ENCODE assay signal across 16 cellular contexts in genomic region chr3:43906847-43907507, GRCh38.
A peak's percentile ranks its signal among the peaks of the same experiment; 100 is the strongest.
DNase-seq lines count a peak whose midpoint lies in the region; ATAC-seq, FAIRE-seq and TF ChIP-seq lines count a peak whose summit lies in the region.
"Had no signal": no experiment of that assay in that cellular context is flagged by ENCODE, and none has a peak within 500 bp of the region (broad histone marks: within the 10 kb centered on the region; RNA-seq: fewer than 3 reads in every experiment).

No MANE protein-coding gene starts in this region.

- no peak for TF ChIP-seq CTCF in GM12878 (IDR thresholded peaks at IDR 0.05 in 2 of 3, conservative IDR thresholded peaks at IDR 0.05 in 1 of 3; ENCODE audit: control insufficient read depth in 2 of 3, extremely low read depth in 1 of 3, insufficient read depth in 1 of 3, low read depth in 3 of 3, low read length in 3 of 3)
- no peak for TF ChIP-seq CTCF in MCF 10A (IDR thresholded peaks at IDR 0.05; ENCODE audit: unreplicated experiment)
- TF ChIP-seq CTCF in nephron progenitor cell (IDR thresholded peaks at IDR 0.05) = no peak

- H3K27me3 Mint-ChIP-seq in MCF 10A (ENCODE audit: insufficient read depth, unreplicated experiment) (no peaks in the 10 kb centered on the region), nephron progenitor cell (ENCODE audit: low read depth, poor library complexity) (peaks cover 8% of the 10 kb centered on the region)

- WGBS in GM12878 (ENCODE audit: insufficient coverage, insufficient replicate concordance, low lambda C conversion rate, missing lambda C conversion rate) = 33% methylated on average over 8 of the region's 8 CpGs

- SMC1A ChIA-PET in GM12878 (lab: Charles Lee; ENCODE audit: uncharacterized antibody, unreplicated experiment) = interaction anchor here (0.8 to 2.8 kb wide), 9 partner anchors 11 to 292 kb away, joined by 3 to 10 read pairs (median 4); no protein-coding TSS in a partner anchor

- CTCF ChIA-PET in GM12878 (lab: Yijun Ruan, JAX) = interaction anchor here (0.6 to 1.8 kb wide), 5 partner anchors 16 to 54 kb away, joined by 3 to 6 read pairs (median 3); no protein-coding TSS in a partner anchor
- CTCF ChIA-PET in MCF 10A (lab: Yijun Ruan, JAX) = no interaction called here

- no peaks in the 10 kb centered on the region for H3K9me3 ChIP-seq in GM12878 (replicated peaks; ENCODE audit: control insufficient read depth, insufficient read depth, low read length)

- H3K4me2 ChIP-seq in GM12878 (ENCODE audit: control insufficient read depth, insufficient read depth) = peak overlapping the region; percentile 40; the same call in 1 of the 2 replicates

- H3K79me2 ChIP-seq in GM12878 (ENCODE audit: control insufficient read depth, insufficient read depth, low read length) = no peaks in the 10 kb centered on the region
- H3K79me2 ChIP-seq: parathyroid adenoma had no signal

- H3K27ac Mint-ChIP-seq in MCF 10A (ENCODE audit: low read depth, unreplicated experiment) (no peak overlapping the region), nephron progenitor cell (no peak overlapping the region)
- H3K27ac Mint-ChIP-seq: activated naive CD8-positive, alpha-beta T cell had no signal

- no peaks in the 10 kb centered on the region; the same call in 1 of the 2 replicates for H4K20me1 ChIP-seq in GM12878 (ENCODE audit: control insufficient read depth, insufficient read depth)

- TF ChIP-seq EP300 in GM12878 (IDR thresholded peaks at IDR 0.05; ENCODE audit: borderline replicate concordance in 1 of 2, control insufficient read depth in 1 of 2, low read depth in 2 of 2, low read length in 2 of 2) = no peak

- RAD21 ChIA-PET in GM12878 (lab: Charles Lee; ENCODE audit: unreplicated experiment) = interaction anchor here (0.6 to 1.9 kb wide), 5 partner anchors 13 to 114 kb away, joined by 3 to 4 read pairs (median 4); no protein-coding TSS in a partner anchor

- no peak overlapping the region for H3K9ac ChIP-seq in GM12878 (ENCODE audit: control insufficient read depth, insufficient read depth, low read length)
- H3K9ac ChIP-seq: parathyroid adenoma had no signal

- no peak overlapping the region for H2AFZ ChIP-seq in GM12878 (ENCODE audit: control insufficient read depth, low read depth, low read length)
- H2AFZ ChIP-seq: parathyroid adenoma had no signal

- H3K4me1 Mint-ChIP-seq in MCF 10A (ENCODE audit: insufficient read depth, unreplicated experiment) (no peaks in the 10 kb centered on the region), nephron progenitor cell (no peaks in the 10 kb centered on the region)
- H3K4me1 Mint-ChIP-seq: CD4-positive, CD25-positive, alpha-beta regulatory T cell had no signal

- no peaks in the 10 kb centered on the region for H3K9me3 Mint-ChIP-seq in MCF 10A (ENCODE audit: unreplicated experiment)
- H3K9me3 Mint-ChIP-seq in nephron progenitor cell = no peaks in the 10 kb centered on the region

- TF ChIP-seq POLR2A in GM12878 (IDR thresholded peaks at IDR 0.05; ENCODE audit: low read depth, low read length) = no peak

- peak; percentile 35 for FAIRE-seq in GM12878 (lab: Jason Lieb, UNC)

- intact Hi-C loops in GM12878 (cut with micrococcal nuclease; ENCODE audit: unreplicated experiment) (no loop called here), MCF 10A (cut with micrococcal nuclease) (no loop called here)

- POLR2A ChIA-PET in GM12878 (lab: Charles Lee) = no interaction called here
- POLR2A ChIA-PET in MCF 10A (lab: Yijun Ruan, JAX) = no interaction called here

- H3K36me3 ChIP-seq in GM12878 (ENCODE audit: control insufficient read depth in 2 of 2, insufficient read depth in 2 of 2, low read length in 1 of 2) = no peaks in the 10 kb centered on the region

- H3K27me3 ChIP-seq in GM12878 (replicated peaks in 1 of 2; ENCODE audit: control insufficient read depth in 2 of 2, insufficient read depth in 2 of 2, low read length in 1 of 2) = no peaks in the 10 kb centered on the region

- peak; percentile 8 for ATAC-seq in GM18517 (IDR thresholded peaks at IDR 0.05; ENCODE audit: unreplicated experiment)
- peak; percentile 34 for ATAC-seq in GM21390 (IDR thresholded peaks at IDR 0.05; ENCODE audit: unreplicated experiment)
- ATAC-seq in HG03064 (IDR thresholded peaks at IDR 0.05; ENCODE audit: low read depth, unreplicated experiment) = peak; percentile 27
- ATAC-seq in GM12878 = peak; percentile 60
- ATAC-seq in SK-N-SH treated with all-trans-retinoic acid at 6 μM for 48 hours = no peak
- ATAC-seq: Panc1 had no signal

- TF ChIP-seq RAD21 in GM12878 (IDR thresholded peaks at IDR 0.05; ENCODE audit: insufficient read depth, low read depth, low read length) = no peak

- DNase-seq in GM12878 (ENCODE audit: low read depth, low spot score) = no peak
- DNase-seq in MCF 10A (ENCODE audit: unreplicated experiment) = no peak
- DNase-seq in ureter (ENCODE audit: low spot score) = no peak
- no peak for DNase-seq in nephron progenitor cell
- DNase-seq: activated CD8-positive, alpha-beta memory T cell treated with anti-CD3 and anti-CD28 coated beads for 24 hours; CD4-positive, CD25-positive, alpha-beta regulatory T cell; mesenchymal stem cell; stimulated activated naive CD4-positive, alpha-beta T cell; T-helper 9 cell had no signal

- in situ Hi-C loops in GM12878 (cut with MboI) = no loop called here

- no peak overlapping the region for H3K4me3 ChIP-seq in GM12878

- peaks cover 18% of the 10 kb centered on the region for H3K4me1 ChIP-seq in GM12878 (ENCODE audit: control insufficient read depth, insufficient read depth, low read length)
- H3K4me1 ChIP-seq: parathyroid adenoma had no signal

- H3K4me3 Mint-ChIP-seq in MCF 10A (ENCODE audit: unreplicated experiment) = no peak overlapping the region
- H3K4me3 Mint-ChIP-seq in nephron progenitor cell = no peak overlapping the region
- H3K4me3 Mint-ChIP-seq: activated naive CD8-positive, alpha-beta T cell; CD4-positive, CD25-positive, alpha-beta regulatory T cell had no signal

- H3K36me3 Mint-ChIP-seq in MCF 10A (ENCODE audit: insufficient read depth, unreplicated experiment) (peaks cover 5% of the 10 kb centered on the region), nephron progenitor cell (ENCODE audit: low read depth) (no peaks in the 10 kb centered on the region)
- H3K36me3 Mint-ChIP-seq: activated naive CD8-positive, alpha-beta T cell; CD4-positive, CD25-positive, alpha-beta regulatory T cell had no signal

- no peak overlapping the region for H3K27ac ChIP-seq in GM12878 (ENCODE audit: control insufficient read depth, insufficient read depth)
- H3K27ac ChIP-seq: parathyroid adenoma had no signal

- BruUV-seq in GM12878 (replicated peaks; lab: Mats Ljungman, UMichigan) = no TSS peak
- no TSS peak for BruUV-seq in MCF 10A (replicated peaks; lab: Mats Ljungman, UMichigan)

TF ChIP-seq in GM12878, 131 proteins besides CTCF, POLR2A, EP300 and RAD21:
- TF ChIP-seq RUNX3 (IDR thresholded peaks at IDR 0.05; ENCODE audit: low read length) = peak; percentile 18; the same call in 1 of the 2 replicates
- TF ChIP-seq NFYA (IDR thresholded peaks at IDR 0.05; ENCODE audit: borderline replicate concordance, low read depth, low read length) = no peak

TF ChIP-seq in SK-N-SH treated with all-trans-retinoic acid at 6 μM for 48 hours, 23 proteins besides CTCF, POLR2A, EP300 and RAD21:
- TF ChIP-seq RARB (CRISPR knock-in tag; IDR thresholded peaks at IDR 0.05) = no peak
- TF ChIP-seq TCF4 (CRISPR knock-in tag; IDR thresholded peaks at IDR 0.05; ENCODE audit: borderline replicate concordance) = no peak
- no peak for TF ChIP-seq PPARA (CRISPR knock-in tag; IDR thresholded peaks at IDR 0.05; ENCODE audit: borderline replicate concordance)
- no peak for TF ChIP-seq CREB5 (CRISPR knock-in tag; IDR thresholded peaks at IDR 0.05; ENCODE audit: low read depth)
